Comparison of ENCODE assay signal across 4 cellular contexts in the genomic region with DNA sequence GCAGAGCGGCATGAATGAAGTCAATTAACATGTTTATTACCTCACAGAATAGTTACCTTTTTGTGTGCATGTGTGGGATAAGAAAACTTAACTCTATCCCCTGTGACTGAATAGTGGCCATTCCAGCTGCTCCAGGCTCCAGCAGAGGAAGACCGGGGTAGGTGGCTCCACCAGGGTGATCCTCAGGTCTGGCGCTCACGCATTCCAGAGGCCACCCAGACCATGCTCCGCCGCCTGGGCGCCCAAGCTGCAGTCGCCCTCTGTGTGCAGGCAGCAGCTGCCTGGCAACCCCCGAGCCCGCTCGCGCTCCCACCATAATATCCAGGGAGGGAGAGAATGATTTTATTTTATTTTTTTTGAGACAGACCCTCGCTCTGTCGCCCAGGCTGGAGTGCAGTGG.
DNase-seq lines count a peak whose midpoint lies in the region; ATAC-seq and TF ChIP-seq lines count a peak whose summit lies in the region.
"Not testable (repeated sequence)": the region's sequence is repeated elsewhere in the genome, so short reads cannot be mapped to it uniquely, and the experiment has no call there.

No MANE protein-coding gene starts in this region.

- not testable (repeated sequence) for H3K27me3 Mint-ChIP-seq in osteocyte (ENCODE audit: unreplicated experiment)

- intact Hi-C loops in Right ventricle myocardium superior (cut with DNase I); cardiac septum (cut with DNase I); left ventricle myocardium superior (cut with micrococcal nuclease): not testable (repeated sequence)

- H3K36me3 Mint-ChIP-seq in osteocyte (ENCODE audit: unreplicated experiment), result not testable (repeated sequence)

- DNase-seq in Right ventricle myocardium superior (peak; percentile 3), cardiac septum (ENCODE audit: low spot score) (peak; percentile 55), left ventricle myocardium superior (peak; percentile 16), osteocyte (ENCODE audit: extremely low spot score, unreplicated experiment) (peak; percentile 21)

- H3K27ac Mint-ChIP-seq in osteocyte (ENCODE audit: unreplicated experiment), result not testable (repeated sequence)

- not testable (repeated sequence) for ATAC-seq in Right ventricle myocardium superior (ENCODE audit: poor library complexity); left ventricle myocardium superior

- not testable (repeated sequence) for TF ChIP-seq CTCF in osteocyte (IDR thresholded peaks at IDR 0.05)

- not testable (repeated sequence) for H3K9me3 Mint-ChIP-seq in osteocyte (ENCODE audit: unreplicated experiment)

- not testable (repeated sequence) for H3K4me3 Mint-ChIP-seq in osteocyte (ENCODE audit: unreplicated experiment)

- not testable (repeated sequence) for H3K4me1 Mint-ChIP-seq in osteocyte (ENCODE audit: unreplicated experiment)

Comparison
In these comparisons a context has a peak if more than half of its experiments do, and no peak if none do; other contexts are left out.
1. DNase-seq: peak in every context shown above with its lines; median percentile 55 in cardiac septum; 21 in osteocyte; 16 in left ventricle myocardium superior; 3 in Right ventricle myocardium superior.